22 cellular contexts compared by ENCODE assay signal in the genomic region with DNA sequence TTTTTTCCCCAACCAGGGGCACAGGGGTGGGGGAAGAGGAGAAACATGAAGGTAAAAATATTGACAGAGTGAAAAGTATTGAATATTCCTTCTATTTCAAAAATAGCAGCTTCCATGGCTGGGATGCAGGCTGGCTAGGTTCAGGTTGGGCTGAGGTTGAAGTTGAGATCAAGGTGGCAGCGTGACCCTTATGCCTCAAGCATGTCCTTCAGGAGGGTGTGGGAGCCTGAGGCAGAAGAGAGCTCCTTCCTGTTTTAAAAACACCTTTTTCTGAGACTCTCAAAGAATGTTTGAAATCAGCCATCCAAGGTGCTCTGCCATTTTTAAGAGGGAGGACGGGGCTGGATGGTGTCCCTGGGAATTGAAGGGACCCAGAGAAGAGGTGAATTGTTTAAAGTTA. TPM values are rescaled to one million over a fixed set of nuclear protein-coding genes. Genes with fewer than 3 reads are reported as not detected.
DNase-seq lines count a peak whose midpoint lies in the region; ATAC-seq and TF ChIP-seq lines count a peak whose summit lies in the region.
"Had no signal": no experiment of that assay in that cellular context is flagged by ENCODE, and none has a peak within 500 bp of the region (broad histone marks: within the 10 kb centered on the region; RNA-seq: fewer than 3 reads in every experiment).

No MANE protein-coding gene starts in this region.

- H3K4me3 ChIP-seq in heart right ventricle (no peak overlapping the region), gastroesophageal sphincter (no peak overlapping the region), psoas muscle (no peak overlapping the region), vagina (no peak overlapping the region)
- H3K4me3 ChIP-seq: A549, body of pancreas, right lobe of liver had no signal

- peaks cover 61 to 100% (median 98%) of the 10 kb centered on the region in 9 donors for H3K4me1 ChIP-seq in heart right ventricle
- H3K4me1 ChIP-seq in gastroesophageal sphincter, result peaks cover 39 to 100% (median 80%) of the 10 kb centered on the region in 3 donors
- H3K4me1 ChIP-seq in psoas muscle, result peaks cover 24% of the 10 kb centered on the region
- peaks cover 94% of the 10 kb centered on the region for H3K4me1 ChIP-seq in vagina
- H3K4me1 ChIP-seq: A549, body of pancreas, right lobe of liver had no signal

- WGBS in heart right ventricle, 2 donors, result 71 to 72% methylated on average over 2 of the region's 2 CpGs
- WGBS in gastroesophageal sphincter (ENCODE audit: low coverage in 1 of 2), 2 donors, result 60 to 89% methylated on average over 1 to 2 of the region's 2 CpGs
- 66 to 89% (median 88%) methylated on average over 2 of the region's 2 CpGs for WGBS in psoas muscle, 3 donors

- H3K36me3 ChIP-seq in heart right ventricle, result peaks cover 0 to 58% (median 13%) of the 10 kb centered on the region in 9 donors
- peaks cover 0 to 47% of the 10 kb centered on the region in 2 donors for H3K36me3 ChIP-seq in gastroesophageal sphincter
- no peaks in the 10 kb centered on the region for H3K36me3 ChIP-seq in psoas muscle (ENCODE audit: insufficient read depth in 1 of 2, low read depth in 1 of 2)
- peaks cover 0 to 5% of the 10 kb centered on the region in 2 donors for H3K36me3 ChIP-seq in vagina
- H3K36me3 ChIP-seq: right lobe of liver had no signal

- H3K9me3 ChIP-seq in heart right ventricle (no peaks in the 10 kb centered on the region), gastroesophageal sphincter (no peaks in the 10 kb centered on the region), psoas muscle (no peaks in the 10 kb centered on the region), vagina (no peaks in the 10 kb centered on the region)
- H3K9me3 ChIP-seq: A549, body of pancreas, right lobe of liver had no signal

- TF ChIP-seq CTCF in heart right ventricle (IDR thresholded peaks at IDR 0.05) (no peak), gastroesophageal sphincter (IDR thresholded peaks at IDR 0.05) (no peak), psoas muscle (IDR thresholded peaks at IDR 0.05) (no peak), vagina (IDR thresholded peaks at IDR 0.05) (no peak)

- intact Hi-C loops in heart right ventricle (cut with DNase I) (loop anchor here in 1 of 10 donors (10.0 kb wide), 1 partner anchor 124 kb away; no protein-coding TSS in a partner anchor), cardiac septum (cut with DNase I) (no loop called here), psoas muscle (cut with DNase I) (no loop called here), vagina (cut with DNase I) (no loop called here)

- TF ChIP-seq EP300 in gastroesophageal sphincter (IDR thresholded peaks at IDR 0.05), result no peak

- DNase-seq in heart right ventricle (no peak), cardiac septum (ENCODE audit: low spot score) (no peak), psoas muscle (no peak), vagina (ENCODE audit: extremely low spot score in 2 of 2) (no peak), NCI-H2171 (lab: John Stamatoyannopoulos, UW) (no peak), T1000 (lab: John Stamatoyannopoulos, UW) (no peak), NCI-H2029 (lab: John Stamatoyannopoulos, UW) (no peak)
- DNase-seq: activated CD4-positive, alpha-beta T cell treated with anti-CD3 and anti-CD28 coated beads, Interleukin-2, amount 50 U/mL, for 4 hours; activated naive CD4-positive, alpha-beta T cell treated with anti-CD3 and anti-CD28 coated beads, Interleukin-2, amount 50 U/mL, for 16 hours; immature natural killer cell; Kasumi-1; NCI-H1105; NCI-H526 treated with DMSO at 0.1 percent for 48 hours; SHP77 treated with DMSO at 0.1 percent for 48 hours; T-helper 1 cell had no signal

- peak overlapping the region; percentile 48 to 87 (median 71) for H3K27ac ChIP-seq in heart right ventricle
- H3K27ac ChIP-seq in gastroesophageal sphincter, result peak overlapping the region; percentile 30 to 86 (median 77)
- peak overlapping the region; percentile 32 for H3K27ac ChIP-seq in psoas muscle
- peak overlapping the region; percentile 31 for H3K27ac ChIP-seq in vagina
- H3K27ac ChIP-seq: A549, right lobe of liver, VCaP had no signal

- H3K27me3 ChIP-seq in heart right ventricle (no peaks in the 10 kb centered on the region), gastroesophageal sphincter (no peaks in the 10 kb centered on the region), psoas muscle (ENCODE audit: insufficient read depth in 3 of 3, low read length in 2 of 3) (peaks cover 0 to 2% (median 0%) of the 10 kb centered on the region in 3 donors), vagina (no peaks in the 10 kb centered on the region)
- H3K27me3 ChIP-seq: body of pancreas, right lobe of liver had no signal

- TF ChIP-seq POLR2A in gastroesophageal sphincter (IDR thresholded peaks at IDR 0.05) (no peak), vagina (IDR thresholded peaks at IDR 0.05) (no peak)

- ATAC-seq in heart right ventricle (no peak), gastroesophageal sphincter (no peak), psoas muscle (no peak)
- ATAC-seq: A549 had no signal

RNA-seq across cellular contexts. Expression of a gene that starts 29.5 kb away (rescaled TPM):
- total RNA-seq in heart right ventricle, result 100 to 1,000 TPM in 9 of 10 donors, 10 to 100 TPM in 1; 91.9 to 380 (median 166) TPM
- 100 to 1,000 TPM; 134 to 173 TPM for polyA plus RNA-seq in heart right ventricle
- total RNA-seq in cardiac septum, result 116 TPM
- 100 to 1,000 TPM; 560 to 818 (median 738) TPM for total RNA-seq in gastroesophageal sphincter
- total RNA-seq in psoas muscle, result 100 to 1,000 TPM in 2 of 4 donors, 10 to 100 TPM in 2; 65.0 to 160 (median 92.5) TPM
- 10 to 100 TPM; 58.6 to 80.7 (median 65.0) TPM for polyA plus RNA-seq in psoas muscle
- total RNA-seq in vagina, result 262 TPM
- total RNA-seq: HT-29 had no signal
- polyA plus RNA-seq: CD14-positive monocyte, immature natural killer cell had no signal
